In the genomic region with DNA sequence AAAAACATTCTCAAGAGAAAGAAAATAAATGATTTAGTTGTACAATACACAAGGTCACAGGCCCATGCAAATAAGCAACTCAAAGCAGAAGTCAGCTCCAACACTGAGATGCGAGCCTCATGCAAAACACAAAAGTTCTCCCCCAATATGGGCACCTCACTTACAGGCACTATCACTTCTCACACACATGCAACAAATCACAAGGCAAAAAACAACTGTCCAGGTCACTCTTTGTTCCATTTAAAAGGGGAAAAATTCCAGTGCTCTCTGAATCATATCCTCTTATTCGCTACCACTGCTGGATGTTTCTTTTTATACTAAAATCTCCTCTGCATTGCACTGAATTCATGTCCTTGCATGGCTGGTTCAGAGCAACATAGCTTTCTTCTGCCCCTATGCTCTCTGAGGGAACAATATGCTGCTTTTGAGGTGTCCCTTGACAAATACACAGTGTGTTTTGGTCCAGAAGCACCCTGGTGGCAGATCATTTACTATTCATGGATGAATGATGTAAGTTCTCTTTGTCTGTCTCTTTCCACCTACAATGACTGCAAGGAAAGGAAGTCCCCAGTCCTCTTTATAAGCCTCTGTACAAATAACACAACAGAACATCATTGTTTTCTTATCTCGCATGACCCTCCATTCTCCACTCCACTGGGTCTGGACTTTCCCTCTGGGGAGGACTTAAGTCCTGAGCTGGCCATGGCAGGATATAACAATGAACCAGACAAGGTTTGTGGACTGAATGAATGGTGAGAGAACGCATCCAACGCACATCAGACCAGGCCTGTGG, we compare ENCODE assay signal across 10 cellular contexts.
DNase-seq lines count a peak whose midpoint lies in the region; ATAC-seq and TF ChIP-seq lines count a peak whose summit lies in the region.
"Had no signal": no experiment of that assay in that cellular context is flagged by ENCODE, and none has a peak within 500 bp of the region (broad histone marks: within the 10 kb centered on the region; RNA-seq: fewer than 3 reads in every experiment).

No MANE protein-coding gene starts in this region.

- TF ChIP-seq CTCF in spleen (IDR thresholded peaks at IDR 0.05 in 8 of 11, conservative IDR thresholded peaks at IDR 0.05 in 3 of 11) = no peak

- intact Hi-C loops in spleen (cut with DNase I; ENCODE audit: low total_unique reads) (no loop called here), aorta (cut with DNase I) (no loop called here)

- H3K36me3 ChIP-seq in spleen (peaks cover 0 to 15% (median 0%) of the 10 kb centered on the region in 6 donors), aorta (ENCODE audit: control insufficient read depth in 1 of 2, insufficient read depth in 2 of 2, low read length in 1 of 2) (no peaks in the 10 kb centered on the region)

- H3K27ac ChIP-seq in spleen (peak overlapping the region in 7 of 8 donors; percentile 42 to 79 (median 70)), aorta (ENCODE audit: low read depth in 1 of 2, low read length in 2 of 2) (no peak overlapping the region)

- peaks cover 39% of the 10 kb centered on the region for H3K36me3 Mint-ChIP-seq in activated CD4-positive, alpha-beta T cell treated with anti-CD3 and anti-CD28 coated beads, Interleukin-2, amount 10 ng/mL, durations not matched to agents 7 days and 5 days (ENCODE audit: low read depth)
- peaks cover 10% of the 10 kb centered on the region for H3K36me3 Mint-ChIP-seq in T-helper 17 cell (ENCODE audit: low read depth)

- H3K4me1 Mint-ChIP-seq in activated CD4-positive, alpha-beta T cell treated with anti-CD3 and anti-CD28 coated beads, Interleukin-2, amount 10 ng/mL, durations not matched to agents 7 days and 5 days = peaks cover 18% of the 10 kb centered on the region
- H3K4me1 Mint-ChIP-seq in T-helper 17 cell = peaks cover 18% of the 10 kb centered on the region

- 75 to 84% (median 80%) methylated on average over 5 of the region's 5 CpGs for WGBS in spleen, 5 donors
- WGBS in aorta, 2 donors = 81 to 82% methylated on average over 5 of the region's 5 CpGs

- no peak overlapping the region for H3K4me3 Mint-ChIP-seq in activated CD4-positive, alpha-beta T cell treated with anti-CD3 and anti-CD28 coated beads, Interleukin-2, amount 10 ng/mL, durations not matched to agents 7 days and 5 days
- no peak overlapping the region for H3K4me3 Mint-ChIP-seq in T-helper 17 cell

- H3K4me1 ChIP-seq in spleen (peaks cover 0 to 34% (median 4%) of the 10 kb centered on the region in 6 donors), aorta (ENCODE audit: control insufficient read depth in 1 of 2, insufficient read depth in 2 of 2, low read length in 2 of 2) (no peaks in the 10 kb centered on the region)

- no peak for TF ChIP-seq POLR2A in spleen (IDR thresholded peaks at IDR 0.05)

- no peak for DNase-seq in activated CD4-positive, alpha-beta T cell treated with anti-CD3 and anti-CD28 coated beads, Interleukin-2, amount 10 ng/mL, durations not matched to agents 7 days and 5 days
- no peak for DNase-seq in activated CD4-positive, alpha-beta T cell treated with anti-CD3 and anti-CD28 coated beads for 48 hours
- DNase-seq in T-helper 17 cell = no peak
- no peak for DNase-seq in spleen
- no peak for DNase-seq in epidermal melanocyte (ENCODE audit: insufficient read length, low spot score)
- no peak for DNase-seq in AG08396 (ENCODE audit: low spot score)
- DNase-seq in aorta = no peak
- DNase-seq: effector CD4-positive, alpha-beta T cell; NCI-H69 had no signal

- POLR2A ChIA-PET in activated CD4-positive, alpha-beta T cell treated with anti-CD3 and anti-CD28 coated beads, Interleukin-2, amount 10 ng/mL, durations not matched to agents 7 days and 5 days (lab: Charles Lee) = no interaction called here

- H3K27me3 ChIP-seq in spleen (replicated peaks in 1 of 7) (no peaks in the 10 kb centered on the region), aorta (ENCODE audit: control insufficient read depth in 1 of 2, insufficient read depth in 2 of 2, low read length in 1 of 2) (no peaks in the 10 kb centered on the region)

- no peaks in the 10 kb centered on the region for H3K27me3 Mint-ChIP-seq in activated CD4-positive, alpha-beta T cell treated with anti-CD3 and anti-CD28 coated beads, Interleukin-2, amount 10 ng/mL, durations not matched to agents 7 days and 5 days
- no peaks in the 10 kb centered on the region for H3K27me3 Mint-ChIP-seq in T-helper 17 cell

- H3K9me3 ChIP-seq in T-helper 17 cell (ENCODE audit: control insufficient read depth, low read length, poor library complexity, severe bottlenecking) (no peaks in the 10 kb centered on the region), spleen (no peaks in the 10 kb centered on the region), aorta (ENCODE audit: control insufficient read depth, low read length) (no peaks in the 10 kb centered on the region)

- peak overlapping the region; percentile 16 for H3K27ac Mint-ChIP-seq in activated CD4-positive, alpha-beta T cell treated with anti-CD3 and anti-CD28 coated beads, Interleukin-2, amount 10 ng/mL, durations not matched to agents 7 days and 5 days
- peak overlapping the region; percentile 90 for H3K27ac Mint-ChIP-seq in T-helper 17 cell

- CTCF ChIA-PET in activated CD4-positive, alpha-beta T cell treated with anti-CD3 and anti-CD28 coated beads, Interleukin-2, amount 10 ng/mL, durations not matched to agents 7 days and 5 days (lab: Charles Lee) = interaction anchor here (0.5 to 0.6 kb wide), 2 partner anchors 1255 to 1309 kb away, joined by 3 read pairs; no protein-coding TSS in a partner anchor

- H3K4me3 ChIP-seq in spleen = no peak overlapping the region
- H3K4me3 ChIP-seq in aorta (ENCODE audit: low read length in 2 of 2) = no peak overlapping the region

- no peaks in the 10 kb centered on the region for H3K9me3 Mint-ChIP-seq in activated CD4-positive, alpha-beta T cell treated with anti-CD3 and anti-CD28 coated beads, Interleukin-2, amount 10 ng/mL, durations not matched to agents 7 days and 5 days

- ATAC-seq in HG02938 (IDR thresholded peaks at IDR 0.05; ENCODE audit: unreplicated experiment) = peak; percentile 66
- peak; percentile 59 for ATAC-seq in T-helper 17 cell
- ATAC-seq in aorta (ENCODE audit: low FRiP score) = no peak

Comparison
In these comparisons a context has a peak if more than half of its experiments do, and no peak if none do; other contexts are left out.
1. H3K27ac ChIP-seq: peak in spleen (7 of 8); none in aorta (0 of 2).